In genomic region chrX:139759637-139760036, GRCh38 we compare ENCODE assay signal across 1 cellular context.
TF ChIP-seq lines count a peak whose summit lies in the region.

No MANE protein-coding gene starts in this region.

TF ChIP-seq in GM23338, 12 proteins besides CTCF, POLR2A, EP300 and RAD21 (continued from another document):
- TF ChIP-seq ZNF462 (CRISPR knock-in tag; IDR thresholded peaks at IDR 0.05) (no peak), STAT1 (IDR thresholded peaks at IDR 0.05; ENCODE audit: unreplicated experiment) (no peak), CREB1 (CRISPR knock-in tag; IDR thresholded peaks at IDR 0.05; ENCODE audit: low read depth) (no peak), POLR2AphosphoS5 (IDR thresholded peaks at IDR 0.05; ENCODE audit: low read depth) (no peak), EZH2phosphoT487 (IDR thresholded peaks at IDR 0.05; ENCODE audit: unreplicated experiment) (no peak), ETS1 (IDR thresholded peaks at IDR 0.05) (no peak)
